Comparison of ENCODE assay signal across 35 cellular contexts in the genomic region with DNA sequence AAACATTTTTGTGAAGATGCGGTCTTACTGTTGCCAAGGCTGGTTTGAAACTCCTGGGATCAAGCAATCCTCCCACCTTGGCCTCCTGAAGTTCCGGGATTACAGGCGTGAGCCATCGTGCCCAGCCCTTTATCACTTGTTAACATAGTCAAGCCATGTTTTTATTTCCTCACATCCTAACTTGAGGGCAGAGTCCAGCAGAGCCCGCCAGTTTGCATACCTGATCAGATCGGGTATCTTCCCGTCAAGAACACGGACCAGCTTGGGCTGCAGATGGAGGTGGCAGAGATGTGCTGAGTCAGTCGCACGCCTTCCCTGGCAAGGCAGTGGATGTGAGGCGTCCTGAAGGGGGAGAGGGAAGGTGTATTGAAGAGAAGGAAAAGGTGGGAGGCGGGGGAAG.
DNase-seq lines count a peak whose midpoint lies in the region; ATAC-seq, FAIRE-seq and TF ChIP-seq lines count a peak whose summit lies in the region.
"Had no signal": no experiment of that assay in that cellular context is flagged by ENCODE, and none has a peak within 500 bp of the region (broad histone marks: within the 10 kb centered on the region; RNA-seq: fewer than 3 reads in every experiment).

No MANE protein-coding gene starts in this region.

- TF ChIP-seq EP300 in HepG2 (IDR thresholded peaks at IDR 0.05; ENCODE audit: low read depth in 2 of 2, low read length in 2 of 2) (no peak), HepG2 (CRISPR knock-in tag; IDR thresholded peaks at IDR 0.05; ENCODE audit: borderline replicate concordance) (no peak)

- WGBS in HepG2 (ENCODE audit: low lambda C conversion rate), result 21% methylated on average over 11 of the region's 12 CpGs
- WGBS in right lobe of liver (ENCODE audit: insufficient coverage, low coverage, low lambda C conversion rate, missing lambda C conversion rate), result no CpG with 5 or more reads among the region's 12 CpGs
- 15 to 57% methylated on average over 12 of the region's 12 CpGs; no CpG with 5 or more reads in 1 of the 3 donors for WGBS in small intestine, 3 donors

- no peak for TF ChIP-seq RAD21 in HepG2 (CRISPR knock-in tag; IDR thresholded peaks at IDR 0.05)

- POLR2A ChIA-PET in HepG2 (lab: Yijun Ruan, JAX), result no interaction called here

- H3K9me3 ChIP-seq in HepG2 (ENCODE audit: low read length) (no peaks in the 10 kb centered on the region), right lobe of liver (no peaks in the 10 kb centered on the region), mucosa of descending colon (no peaks in the 10 kb centered on the region), small intestine (ENCODE audit: control insufficient read depth, low read depth) (no peaks in the 10 kb centered on the region)
- H3K9me3 ChIP-seq: A549; BE2C; BLaER1; BLaER1 treated with 17β-estradiol and CSF1 and Interleukin-3, amounts not matched to agents 10 nM and 100 nM; Caco-2 had no signal

- DNase-seq in HepG2 (ENCODE audit: low spot score), result peak; percentile 1
- no peak for DNase-seq in right lobe of liver
- peak; percentile 4 for DNase-seq in LoVo (ENCODE audit: low spot score)
- peak in 2 of 3 donors; percentile 55 to 64 for DNase-seq in mucosa of descending colon
- peak; percentile 77 for DNase-seq in small intestine
- DNase-seq in iPS-NIHi7 (ENCODE audit: extremely low spot score), result no peak
- DNase-seq: 8988T; ACHN; AML-193; BE2C; C1 segment of cervical spinal cord; Caco-2; Calu3; CD4-positive, alpha-beta memory T cell; CD4-positive, alpha-beta T cell; CD4-positive, CD25-positive, alpha-beta regulatory T cell; CD8-positive, alpha-beta memory T cell; CD8-positive, alpha-beta T cell; COR-L47; DMS 273 treated with DMSO at 0.1 percent for 48 hours; DMS153; DMS53; DMS79; DMS79 treated with DMSO at 0.1 percent for 48 hours; DND-41; EL had no signal

- TF ChIP-seq POLR2A in HepG2 (IDR thresholded peaks at IDR 0.05; ENCODE audit: insufficient read depth in 1 of 2, low read depth in 2 of 2, low read length in 2 of 2) (no peak), right lobe of liver (IDR thresholded peaks at IDR 0.05) (no peak)

- H3K4me3 ChIP-seq in HepG2 (replicated peaks in 1 of 3; ENCODE audit: insufficient read depth in 1 of 3, low read depth in 2 of 3, low read length in 3 of 3) (no peak overlapping the region), right lobe of liver (no peak overlapping the region), mucosa of descending colon (no peak overlapping the region), small intestine (ENCODE audit: low read depth in 1 of 2, low read length in 2 of 2) (no peak overlapping the region)
- H3K4me3 ChIP-seq: A549; BLaER1; BLaER1 treated with 17β-estradiol and CSF1 and Interleukin-3, amounts not matched to agents 10 nM and 100 nM had no signal

- FAIRE-seq in HepG2 (lab: Jason Lieb, UNC), result no peak
- FAIRE-seq in small intestine (lab: Jason Lieb, UNC), result no peak
- FAIRE-seq: A204.1, A549, D721Med had no signal

- H3K27ac ChIP-seq in HepG2 (ENCODE audit: extremely low read length, insufficient read depth, low read length) (no peak overlapping the region), right lobe of liver (no peak overlapping the region), small intestine (ENCODE audit: low read depth in 1 of 2, low read length in 1 of 2) (no peak overlapping the region)
- H3K27ac ChIP-seq: 22Rv1; A549; BLaER1; BLaER1 treated with 17β-estradiol and CSF1 and Interleukin-3, amounts not matched to agents 10 nM and 100 nM; C4-2B had no signal

- no peaks in the 10 kb centered on the region for H3K36me3 ChIP-seq in HepG2 (replicated peaks in 1 of 2; ENCODE audit: control insufficient read depth in 1 of 2, insufficient read depth in 2 of 2, low read length in 2 of 2)
- no peaks in the 10 kb centered on the region for H3K36me3 ChIP-seq in right lobe of liver
- H3K36me3 ChIP-seq in mucosa of descending colon (ENCODE audit: low read depth), result no peaks in the 10 kb centered on the region
- no peaks in the 10 kb centered on the region for H3K36me3 ChIP-seq in small intestine (ENCODE audit: control insufficient read depth in 2 of 2, insufficient read depth in 2 of 2, low read length in 2 of 2)
- H3K36me3 ChIP-seq: BE2C; BLaER1; BLaER1 treated with 17β-estradiol and CSF1 and Interleukin-3, amounts not matched to agents 10 nM and 100 nM had no signal

- TF ChIP-seq CTCF in HepG2 (CRISPR knock-in tag; IDR thresholded peaks at IDR 0.05), result no peak
- TF ChIP-seq CTCF in right lobe of liver (IDR thresholded peaks at IDR 0.05), result no peak
- TF ChIP-seq CTCF in mucosa of descending colon (IDR thresholded peaks at IDR 0.05), result no peak

- CTCF ChIA-PET in HepG2 (lab: Yijun Ruan, JAX; ENCODE audit: low intra/inter-chr PET ratio, low total read pairs), result no interaction called here

- no peaks in the 10 kb centered on the region for H4K20me1 ChIP-seq in HepG2 (ENCODE audit: insufficient read depth, low read length)
- H4K20me1 ChIP-seq: BLaER1; BLaER1 treated with 17β-estradiol and CSF1 and Interleukin-3, amounts not matched to agents 10 nM and 100 nM had no signal

- H3K27me3 ChIP-seq in HepG2 (ENCODE audit: control insufficient read depth in 1 of 2, insufficient read depth in 2 of 2, low read length in 2 of 2), result no peaks in the 10 kb centered on the region
- H3K27me3 ChIP-seq in right lobe of liver, result no peaks in the 10 kb centered on the region
- H3K27me3 ChIP-seq in small intestine (ENCODE audit: control insufficient read depth in 2 of 2, insufficient read depth in 2 of 2, low read length in 2 of 2), result no peaks in the 10 kb centered on the region
- H3K27me3 ChIP-seq: BE2C; BLaER1; BLaER1 treated with 17β-estradiol and CSF1 and Interleukin-3, amounts not matched to agents 10 nM and 100 nM had no signal

- H3K4me1 ChIP-seq in HepG2 (ENCODE audit: insufficient read depth, low read length) (no peaks in the 10 kb centered on the region), right lobe of liver (no peaks in the 10 kb centered on the region), mucosa of descending colon (ENCODE audit: low read depth) (no peaks in the 10 kb centered on the region), small intestine (ENCODE audit: control insufficient read depth in 2 of 2, insufficient read depth in 1 of 2, low read depth in 1 of 2, low read length in 1 of 2) (no peaks in the 10 kb centered on the region)
- H3K4me1 ChIP-seq: A549; BE2C; BLaER1; BLaER1 treated with 17β-estradiol and CSF1 and Interleukin-3, amounts not matched to agents 10 nM and 100 nM; Caco-2 had no signal

- in situ Hi-C loops in HepG2 (cut with HindIII; ENCODE audit: extremely low pct_ligation_motif_present, low pct_unique_long_range_greater_than_20kb), result no loop called here

- intact Hi-C loops in HepG2 (cut with micrococcal nuclease; ENCODE audit: unreplicated experiment) (no loop called here), right lobe of liver (cut with DNase I) (no loop called here), mucosa of descending colon (cut with DNase I, micrococcal nuclease) (no loop called here)

- H3K9ac ChIP-seq in HepG2 (ENCODE audit: insufficient read depth, low read depth, low read length), result no peak overlapping the region
- H3K9ac ChIP-seq: BLaER1; BLaER1 treated with 17β-estradiol and CSF1 and Interleukin-3, amounts not matched to agents 10 nM and 100 nM had no signal

- no peaks in the 10 kb centered on the region for H3K79me2 ChIP-seq in HepG2 (ENCODE audit: insufficient read depth, low read length)

- no peak overlapping the region for H3K4me2 ChIP-seq in HepG2 (ENCODE audit: low read depth, low read length)
- H3K4me2 ChIP-seq: A549; BLaER1; BLaER1 treated with 17β-estradiol and CSF1 and Interleukin-3, amounts not matched to agents 10 nM and 100 nM had no signal

- no peak overlapping the region for H2AFZ ChIP-seq in HepG2 (ENCODE audit: low read length)

- peak; percentile 54 for ATAC-seq in HepG2
- ATAC-seq in right lobe of liver, result no peak
- ATAC-seq in mucosa of descending colon, result no peak
- ATAC-seq in HG02973 (IDR thresholded peaks at IDR 0.05; ENCODE audit: unreplicated experiment), result no peak
- ATAC-seq in HG03095 (IDR thresholded peaks at IDR 0.05; ENCODE audit: unreplicated experiment), result no peak
- ATAC-seq: A549; CD8-positive, alpha-beta T cell had no signal

- BruUV-seq in HepG2 (replicated peaks; lab: Mats Ljungman, UMichigan), result no TSS peak

TF ChIP-seq in HepG2, 621 proteins besides CTCF, POLR2A, EP300 and RAD21:
- TF ChIP-seq RFXAP (CRISPR knock-in tag; IDR thresholded peaks at IDR 0.05; ENCODE audit: borderline replicate concordance) (no peak), ZSCAN12 (CRISPR knock-in tag; IDR thresholded peaks at IDR 0.05) (no peak)
TF ChIP-seq in HepG2: peak in this region for 0.

Comparison
In these comparisons a context has a peak if more than half of its experiments do, and no peak if none do; other contexts are left out.
1. DNase-seq: peak in HepG2 (single experiment), LoVo (single experiment), mucosa of descending colon (2 of 3) and small intestine (single experiment); none in right lobe of liver (0 of 3) and iPS-NIHi7 (single experiment).